Comparison of ENCODE assay signal across 8 cellular contexts in genomic region chr19:52527134-52527953, GRCh38. TPM values are rescaled to one million over a fixed set of nuclear protein-coding genes. Genes with fewer than 3 reads are reported as not detected.
DNase-seq lines count a peak whose midpoint lies in the region; ATAC-seq, FAIRE-seq and TF ChIP-seq lines count a peak whose summit lies in the region.

Gene ZNF808, plus strand, starts transcription at chr19:52527668. Its CDS starts 15,617 bp downstream, at chr19:52543285.

- FAIRE-seq in GM19239 (lab: Jason Lieb, UNC), result peak; percentile 86

- H3K4me1 Mint-ChIP-seq in dendritic cell treated with granulocyte-macrophage colony-stimulating factor and Interleukin-4, amounts not matched to agents 40 ng/mL and 50 ng/mL, for 4 days (ENCODE audit: low read depth), result peaks cover 33% of the 10 kb centered on the region

- H3K36me3 ChIP-seq in BLaER1 (0 out of 2 replicates have a peak, but pooled peaks cover 4% of the 10 kb centered on the region), liver (ENCODE audit: control insufficient read depth in 4 of 4, insufficient read depth in 3 of 4, low read depth in 1 of 4, low read length in 3 of 4) (peaks cover 0 to 2% (median 0%) of the 10 kb centered on the region in 4 donors)

- peak; percentile 81 for ATAC-seq in HG03457 (IDR thresholded peaks at IDR 0.05; ENCODE audit: unreplicated experiment)

- H3K4me1 ChIP-seq in BLaER1 (peaks cover 15% of the 10 kb centered on the region), liver (ENCODE audit: control insufficient read depth in 4 of 4, insufficient read depth in 4 of 4, low read length in 3 of 4) (peaks cover 0 to 10% (median 8%) of the 10 kb centered on the region in 4 donors)

- peak within 1 kb of the TSS; percentile 100 for H3K4me3 Mint-ChIP-seq in dendritic cell treated with granulocyte-macrophage colony-stimulating factor and Interleukin-4, amounts not matched to agents 40 ng/mL and 50 ng/mL, for 4 days

- H3K9me3 Mint-ChIP-seq in dendritic cell treated with granulocyte-macrophage colony-stimulating factor and Interleukin-4, amounts not matched to agents 40 ng/mL and 50 ng/mL, for 4 days, result peaks cover 30% of the 10 kb centered on the region

- H3K27ac ChIP-seq in BLaER1, result peak within 1 kb of the TSS; percentile 89
- H3K27ac ChIP-seq in liver (ENCODE audit: low read depth in 1 of 2, low read length in 2 of 2), result peak within 1 kb of the TSS; percentile 69 to 76

- H3K27me3 ChIP-seq in BLaER1 (no peaks in the 10 kb centered on the region), liver (ENCODE audit: control insufficient read depth in 4 of 4, insufficient read depth in 4 of 4, low read length in 3 of 4) (no peaks in the 10 kb centered on the region)

- H4K20me1 ChIP-seq in BLaER1, result no peaks in the 10 kb centered on the region

- H3K9ac ChIP-seq in BLaER1 (peak within 1 kb of the TSS; percentile 94), liver (ENCODE audit: low read depth in 1 of 2, low read length in 2 of 2) (peak within 1 kb of the TSS; percentile 64 to 65)

- WGBS in liver, result under 1% methylated on average over 54 of the region's 54 CpGs

- peaks cover 42% of the 10 kb centered on the region for H3K36me3 Mint-ChIP-seq in dendritic cell treated with granulocyte-macrophage colony-stimulating factor and Interleukin-4, amounts not matched to agents 40 ng/mL and 50 ng/mL, for 4 days (ENCODE audit: low read depth)

- peaks cover 36% of the 10 kb centered on the region for H3K9me3 ChIP-seq in BLaER1
- H3K9me3 ChIP-seq in liver (ENCODE audit: control insufficient read depth in 4 of 4, low read length in 3 of 4), result peaks cover 3 to 22% (median 13%) of the 10 kb centered on the region in 4 donors

- peak; percentile 40 for TF ChIP-seq CTCF in liver (IDR thresholded peaks at IDR 0.05; ENCODE audit: low read depth, low read length, missing input control)

- no peaks in the 10 kb centered on the region for H3K27me3 Mint-ChIP-seq in dendritic cell treated with granulocyte-macrophage colony-stimulating factor and Interleukin-4, amounts not matched to agents 40 ng/mL and 50 ng/mL, for 4 days

- peak within 1 kb of the TSS; percentile 99 for H3K27ac Mint-ChIP-seq in dendritic cell treated with granulocyte-macrophage colony-stimulating factor and Interleukin-4, amounts not matched to agents 40 ng/mL and 50 ng/mL, for 4 days

- H3K4me3 ChIP-seq in BLaER1 (peak within 1 kb of the TSS; percentile 94), liver (ENCODE audit: low read depth in 1 of 3, low read length in 3 of 3) (peak within 1 kb of the TSS; percentile 80 to 98 (median 90))

- H3K4me2 ChIP-seq in BLaER1, result peak within 1 kb of the TSS; percentile 99

- intact Hi-C loops in dendritic cell treated with granulocyte-macrophage colony-stimulating factor and Interleukin-4, amounts not matched to agents 40 ng/mL and 50 ng/mL, for 4 days (cut with micrococcal nuclease), result loop anchor here (1.0 to 5.0 kb wide), 5 partner anchors 8 to 258 kb away; partner anchors contain the start of genes ZNF701 and ZNF766

- peak; percentile 10 to 52 for TF ChIP-seq RAD21 in liver (IDR thresholded peaks at IDR 0.05)

- DNase-seq in GM19239 (ENCODE audit: insufficient read length, low spot score) (peak; percentile 88), NCI-H69 (lab: John Stamatoyannopoulos, UW) (peak; percentile 97)
- DNase-seq in activated CD4-positive, alpha-beta T cell treated with anti-CD3 and anti-CD28 coated beads, Interleukin-2, amount 50 U/mL, for 4 hours, result peak; percentile 98 to 99
- peak; percentile 98 for DNase-seq in stimulated activated CD4-positive, alpha-beta T cell treated with anti-CD3 and anti-CD28 coated beads, Interleukin-4, amount 100 ng/mL, for 1 hour

TF ChIP-seq in liver, 16 proteins besides CTCF, POLR2A, EP300 and RAD21:
- TF ChIP-seq SP1 (IDR thresholded peaks at IDR 0.05) (peak; percentile 62), RXRA (IDR thresholded peaks at IDR 0.05) (no peak), GABPA (IDR thresholded peaks at IDR 0.05 in 1 of 2, conservative IDR thresholded peaks at IDR 0.05 in 1 of 2) (peak; percentile 55 to 88), HNF4A (conservative IDR thresholded peaks at IDR 0.05) (peak; percentile 22 to 23), YY1 (IDR thresholded peaks at IDR 0.05) (peak; percentile 39), EGR1 (IDR thresholded peaks at IDR 0.05; ENCODE audit: low read depth in 2 of 2) (peak in 1 of 2 donors; percentile 18)

RNA-seq across cellular contexts. Expression of gene ZNF808, which starts in this region (rescaled TPM):
- total RNA-seq in liver, result 1 to 10 TPM; 8.7 to 9.4 TPM
- 1 to 10 TPM in 1 of 2 donors, under 1 TPM in 1; 0.88 to 1.7 TPM for polyA plus RNA-seq in liver

Comparison
In these comparisons a context has a peak if more than half of its experiments do, and no peak if none do; other contexts are left out.
1. Peak in every context shown above with its lines: DNase-seq, ATAC-seq, H3K4me3 ChIP-seq and H3K27ac ChIP-seq.